7 cellular contexts compared by ENCODE assay signal in the genomic region with DNA sequence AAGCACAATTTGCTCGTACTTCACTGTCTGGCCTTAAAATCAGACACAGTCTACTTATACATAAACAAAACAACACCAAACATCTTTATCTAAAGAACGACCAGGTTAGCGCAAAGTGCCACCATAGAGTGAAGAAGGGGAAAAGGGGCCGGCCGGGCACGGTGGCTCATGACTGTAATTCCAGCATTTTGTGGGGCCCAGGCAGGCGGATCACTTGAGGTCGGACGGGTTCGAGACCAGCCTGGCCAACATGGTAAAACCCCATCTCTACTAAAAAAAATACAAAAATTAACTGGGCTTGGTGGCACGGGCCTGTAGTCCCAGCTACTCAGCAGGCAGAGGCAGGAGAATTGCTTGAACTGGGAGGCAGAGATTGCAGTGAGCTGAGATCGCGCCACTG.
"Had no signal": no experiment of that assay in that cellular context is flagged by ENCODE, and none has a peak within 500 bp of the region (broad histone marks: within the 10 kb centered on the region; RNA-seq: fewer than 3 reads in every experiment).

No MANE protein-coding gene starts in this region.

- H3K27ac Mint-ChIP-seq: GM23338, IgD-negative memory B cell had no signal

- H3K4me2 ChIP-seq: GM23338 had no signal

- ATAC-seq: HepG2 had no signal

- H3K9me3 Mint-ChIP-seq: GM23338, H9 had no signal

- H3K4me3 ChIP-seq: GM23338 had no signal

- H3K27ac ChIP-seq: HL-60 had no signal

- DNase-seq: H9, HCEC 1CT, KBM-7 had no signal

- H3K4me3 Mint-ChIP-seq: GM23338, H9, IgD-negative memory B cell had no signal
